ENCODE assay signal across 2 cellular contexts in genomic region chr19:58128041-58128685, GRCh38.
A peak's percentile ranks its signal among the peaks of the same experiment; 100 is the strongest.
TF ChIP-seq lines count a peak whose summit lies in the region.

No MANE protein-coding gene starts in this region.

TF ChIP-seq in HCT116, 20 proteins besides CTCF, POLR2A, EP300 and RAD21:
- no peak for TF ChIP-seq CBX3 (IDR thresholded peaks at IDR 0.05; ENCODE audit: low read depth)
- TF ChIP-seq ZNF274 (IDR thresholded peaks at IDR 0.05; ENCODE audit: low read depth, low read length): peak; percentile 97
- no peak for TF ChIP-seq CEBPB (IDR thresholded peaks at IDR 0.05; ENCODE audit: low read depth)
TF ChIP-seq in HCT116: peak in this region for 1.

TF ChIP-seq in K562, 482 proteins besides CTCF, POLR2A, EP300 and RAD21:
- TF ChIP-seq MAZ (CRISPR knock-in tag; conservative IDR thresholded peaks at IDR 0.05 in 1 of 2, IDR thresholded peaks at IDR 0.05 in 1 of 2): no peak
- TF ChIP-seq SUPT5H (IDR thresholded peaks at IDR 0.05): no peak
- TF ChIP-seq CBX3 (IDR thresholded peaks at IDR 0.05; ENCODE audit: borderline replicate concordance in 1 of 2, low read length in 2 of 2): peak in 1 of 2 experiments; percentile 26; a peak in 1 of 3 replicates
- no peak for TF ChIP-seq CREB5 (CRISPR knock-in tag; IDR thresholded peaks at IDR 0.05)
- TF ChIP-seq GTF2E2 (tag; IDR thresholded peaks at IDR 0.05): no peak
- no peak for TF ChIP-seq MTF1 (CRISPR knock-in tag; IDR thresholded peaks at IDR 0.05; ENCODE audit: borderline replicate concordance)
- no peak for TF ChIP-seq HDAC8 (tag; IDR thresholded peaks at IDR 0.05)
- no peak for TF ChIP-seq GATAD2A (IDR thresholded peaks at IDR 0.05)
- no peak for TF ChIP-seq EZH2 (IDR thresholded peaks at IDR 0.05; ENCODE audit: borderline replicate concordance, low read depth, low read length)
- TF ChIP-seq ZNF75A (CRISPR knock-in tag; IDR thresholded peaks at IDR 0.05): peak; percentile 84
- peak; percentile 93 for TF ChIP-seq ETS1 (conservative IDR thresholded peaks at IDR 0.05; ENCODE audit: control insufficient read depth, low read depth, low read length)
- no peak for TF ChIP-seq HLTF (IDR thresholded peaks at IDR 0.05)
- peak; percentile 72 for TF ChIP-seq TRIM28 (IDR thresholded peaks at IDR 0.05)
- TF ChIP-seq ZNF274 (IDR thresholded peaks at IDR 0.05; ENCODE audit: borderline replicate concordance, low read depth, low read length): peak; percentile 99
- TF ChIP-seq ZNF57 (CRISPR knock-in tag; IDR thresholded peaks at IDR 0.05): no peak
- no peak for TF ChIP-seq KHSRP (IDR thresholded peaks at IDR 0.05)
- no peak for TF ChIP-seq BRF2 (IDR thresholded peaks at IDR 0.05; ENCODE audit: borderline replicate concordance, insufficient read depth, insufficient read length)
- TF ChIP-seq TSHZ1 (CRISPR knock-in tag; IDR thresholded peaks at IDR 0.05): no peak
- no peak for TF ChIP-seq ZEB2 (IDR thresholded peaks at IDR 0.05)
- TF ChIP-seq DDX20 (tag; IDR thresholded peaks at IDR 0.05; ENCODE audit: low read depth): no peak
- TF ChIP-seq GABPA (tag; conservative IDR thresholded peaks at IDR 0.05; ENCODE audit: low read depth): no peak
- TF ChIP-seq NCOR1 (IDR thresholded peaks at IDR 0.05): no peak
- TF ChIP-seq CGGBP1 (CRISPR knock-in tag; IDR thresholded peaks at IDR 0.05): no peak
